Comparison of ENCODE assay signal across 9 cellular contexts in genomic region chr11:47518212-47518959, GRCh38. TPM values are rescaled to one million over a fixed set of nuclear protein-coding genes. Genes with fewer than 3 reads are reported as not detected.
A peak's percentile ranks its signal among the peaks of the same experiment; 100 is the strongest.
DNase-seq lines count a peak whose midpoint lies in the region; ATAC-seq and TF ChIP-seq lines count a peak whose summit lies in the region.
"Had no signal": no experiment of that assay in that cellular context is flagged by ENCODE, and none has a peak within 500 bp of the region (broad histone marks: within the 10 kb centered on the region; RNA-seq: fewer than 3 reads in every experiment).

No MANE protein-coding gene starts in this region.

- H3K9ac ChIP-seq in parathyroid adenoma: peak overlapping the region; percentile 19

- H3K79me2 ChIP-seq in GM23338 (replicated peaks; ENCODE audit: insufficient read depth): peaks cover 100% of the 10 kb centered on the region
- H3K79me2 ChIP-seq in OCI-LY7 (ENCODE audit: insufficient read depth, low read depth, low read length): peaks cover 100% of the 10 kb centered on the region
- peaks cover 28% of the 10 kb centered on the region for H3K79me2 ChIP-seq in parathyroid adenoma

- H3F3A ChIP-seq in GM23338 (replicated peaks; ENCODE audit: low read depth): no peaks in the 10 kb centered on the region

- H3K36me3 ChIP-seq in GM23338 (ENCODE audit: insufficient read depth) (no peaks in the 10 kb centered on the region), OCI-LY7 (ENCODE audit: insufficient read depth, low read length) (peaks cover 17% of the 10 kb centered on the region; the same call in 1 of the 2 replicates), parathyroid adenoma (ENCODE audit: control insufficient read depth, insufficient read depth, low read length) (no peaks in the 10 kb centered on the region), mucosa of descending colon (ENCODE audit: low read depth) (no peaks in the 10 kb centered on the region)
- H3K36me3 ChIP-seq: prostate gland had no signal

- TF ChIP-seq CTCF in GM23338 (conservative IDR thresholded peaks at IDR 0.05; ENCODE audit: low read depth in 2 of 2): no peak
- no peak for TF ChIP-seq CTCF in OCI-LY7 (conservative IDR thresholded peaks at IDR 0.05; ENCODE audit: low read length)
- no peak for TF ChIP-seq CTCF in coronary artery (IDR thresholded peaks at IDR 0.05)
- no peak for TF ChIP-seq CTCF in parathyroid adenoma (IDR thresholded peaks at IDR 0.05)
- no peak for TF ChIP-seq CTCF in mucosa of descending colon (IDR thresholded peaks at IDR 0.05)

- no peaks in the 10 kb centered on the region; the same call in 2 of the 3 replicates for H3K36me3 Mint-ChIP-seq in GM23338 (ENCODE audit: low read depth)

- peak overlapping the region; percentile 10; the same call in 1 of the 2 replicates for H3K27ac ChIP-seq in GM23338 (ENCODE audit: low read depth)
- peak overlapping the region; percentile 38 for H3K27ac ChIP-seq in OCI-LY7 (ENCODE audit: low read depth, low read length, poor library complexity, severe bottlenecking)
- peak overlapping the region; percentile 27 to 44 for H3K27ac ChIP-seq in coronary artery
- peak overlapping the region; percentile 60 for H3K27ac ChIP-seq in parathyroid adenoma
- H3K27ac ChIP-seq: prostate gland had no signal

- H3K4me2 ChIP-seq in GM23338: no peak overlapping the region
- H3K4me2 ChIP-seq in OCI-LY7 (ENCODE audit: low read length): peak overlapping the region; percentile 36
- H3K4me2 ChIP-seq in parathyroid adenoma (ENCODE audit: low read length): peak overlapping the region; percentile 32

- H3K27me3 ChIP-seq in GM23338 (ENCODE audit: insufficient read depth) (no peaks in the 10 kb centered on the region), parathyroid adenoma (ENCODE audit: control insufficient read depth, insufficient read depth, low read length) (no peaks in the 10 kb centered on the region)

- peaks cover 73% of the 10 kb centered on the region for H4K20me1 ChIP-seq in GM23338 (replicated peaks; ENCODE audit: insufficient read depth)
- peaks cover 24% of the 10 kb centered on the region for H4K20me1 ChIP-seq in OCI-LY7 (ENCODE audit: insufficient read depth, low read length)

- peaks cover 15% of the 10 kb centered on the region for H3K27me3 Mint-ChIP-seq in GM23338 (ENCODE audit: insufficient read depth, low read depth, poor library complexity)

- no peak overlapping the region for H3K4me3 ChIP-seq in GM23338
- no peak overlapping the region for H3K4me3 ChIP-seq in OCI-LY7 (ENCODE audit: low read depth, low read length, poor library complexity, severe bottlenecking)
- no peak overlapping the region for H3K4me3 ChIP-seq in coronary artery
- no peak overlapping the region for H3K4me3 ChIP-seq in parathyroid adenoma (ENCODE audit: low read depth, low read length)
- H3K4me3 ChIP-seq in mucosa of descending colon: no peak overlapping the region
- H3K4me3 ChIP-seq: prostate gland had no signal

- DNase-seq in GM23338 (ENCODE audit: low spot score) (no peak), OCI-LY7 (ENCODE audit: low spot score) (no peak), coronary artery (ENCODE audit: low spot score) (no peak), foreskin melanocyte (no peak), SW 1271 (lab: John Stamatoyannopoulos, UW) (no peak), GOT3 (lab: John Stamatoyannopoulos, UW) (no peak), mucosa of descending colon (no peak)

- H3K9me2 ChIP-seq in GM23338 (ENCODE audit: insufficient read depth) (no peaks in the 10 kb centered on the region), OCI-LY7 (ENCODE audit: insufficient read depth, low read length) (no peaks in the 10 kb centered on the region)

- H2AFZ ChIP-seq in GM23338 (no peak overlapping the region), OCI-LY7 (ENCODE audit: low read length) (no peak overlapping the region), parathyroid adenoma (no peak overlapping the region)

- H3K9me3 ChIP-seq in OCI-LY7 (ENCODE audit: low read length): no peaks in the 10 kb centered on the region
- no peaks in the 10 kb centered on the region for H3K9me3 ChIP-seq in parathyroid adenoma (ENCODE audit: control insufficient read depth, low read length)
- no peaks in the 10 kb centered on the region for H3K9me3 ChIP-seq in mucosa of descending colon
- H3K9me3 ChIP-seq: prostate gland had no signal

- POLR2A ChIA-PET in OCI-LY7 (lab: Charles Lee): interaction anchor here (0.5 to 1.3 kb wide), 3 partner anchors 9 to 24 kb away, joined by 3 to 5 read pairs (median 3); no protein-coding TSS in a partner anchor

- TSS peak; percentile 20 for BruUV-seq in OCI-LY7 (replicated peaks; lab: Mats Ljungman, UMichigan)

- H3K4me1 ChIP-seq in GM23338 (ENCODE audit: insufficient read depth): peaks cover 38% of the 10 kb centered on the region
- peaks cover 31% of the 10 kb centered on the region for H3K4me1 ChIP-seq in OCI-LY7 (ENCODE audit: insufficient read depth, low read length, poor library complexity, severe bottlenecking)
- H3K4me1 ChIP-seq in parathyroid adenoma: peaks cover 12% of the 10 kb centered on the region
- peaks cover 29% of the 10 kb centered on the region for H3K4me1 ChIP-seq in mucosa of descending colon (ENCODE audit: low read depth)
- H3K4me1 ChIP-seq: prostate gland had no signal

- H3K27ac Mint-ChIP-seq in GM23338: peak overlapping the region; percentile 1; the same call in 1 of the 2 replicates

- H3K4me3 Mint-ChIP-seq in GM23338: no peak overlapping the region

- ATAC-seq in GM23338 (no peak), mucosa of descending colon (no peak)

- intact Hi-C loops in OCI-LY7 (cut with micrococcal nuclease; ENCODE audit: unreplicated experiment): no loop called here
- intact Hi-C loops in mucosa of descending colon (cut with DNase I, micrococcal nuclease): no loop called here

- H3K4me1 Mint-ChIP-seq in GM23338: peaks cover 37% of the 10 kb centered on the region

- CTCF ChIA-PET in OCI-LY7 (lab: Charles Lee; ENCODE audit: unreplicated experiment): interaction anchor here (1.3 kb wide), 1 partner anchor 14 kb away, joined by 3 read pairs; no protein-coding TSS in a partner anchor

- H3K9me3 Mint-ChIP-seq in GM23338: no peaks in the 10 kb centered on the region

TF ChIP-seq in GM23338, 12 proteins besides CTCF, POLR2A, EP300 and RAD21:
- TF ChIP-seq STAT1 (IDR thresholded peaks at IDR 0.05; ENCODE audit: unreplicated experiment) (no peak), ZNF331 (CRISPR knock-in tag; IDR thresholded peaks at IDR 0.05; ENCODE audit: low read depth) (no peak), CREB1 (CRISPR knock-in tag; IDR thresholded peaks at IDR 0.05; ENCODE audit: low read depth) (no peak), JUNB (IDR thresholded peaks at IDR 0.05; ENCODE audit: unreplicated experiment) (no peak), ZNF114 (CRISPR knock-in tag; IDR thresholded peaks at IDR 0.05) (no peak), EZH2phosphoT487 (IDR thresholded peaks at IDR 0.05; ENCODE audit: unreplicated experiment) (no peak), ETS1 (IDR thresholded peaks at IDR 0.05) (no peak)

RNA-seq across cellular contexts. Expression of gene CELF1, which starts 34.5 kb away (rescaled TPM):
- total RNA-seq in GM23338 (2014; rRNA removed; shearing (Covaris generic)): 233 TPM in 2 replicates
- 124 and 134 TPM in 2 replicates for polyA plus RNA-seq in GM23338 (2016; fragmentation: Nextera tagmentation; extraction: Ambion mirVana)
- 82.1 and 87.4 TPM in 2 replicates for total RNA-seq in OCI-LY7 (2014; rRNA removed; shearing (Covaris generic))
- 143 and 149 TPM in 2 replicates for total RNA-seq in OCI-LY7 (2022)
- 100 to 1,000 TPM in 1 of 3 donors, 10 to 100 TPM in 2; 83.7 to 132 (median 94.1) TPM for total RNA-seq in mucosa of descending colon

RNA-seq across cellular contexts. Expression of gene PTPMT1, which starts 47.0 kb away (rescaled TPM):
- total RNA-seq in GM23338 (2014; rRNA removed; shearing (Covaris generic)): 87.0 and 109 TPM in 2 replicates
- 106 and 109 TPM in 2 replicates for polyA plus RNA-seq in GM23338 (2016; fragmentation: Nextera tagmentation; extraction: Ambion mirVana)
- 52.6 and 62.8 TPM in 2 replicates for total RNA-seq in OCI-LY7 (2014; rRNA removed; shearing (Covaris generic))
- total RNA-seq in OCI-LY7 (2022) (27.6 TPM in 2 replicates), mucosa of descending colon (10 to 100 TPM; 20.8 to 36.1 (median 27.1) TPM)

Comparison
In these comparisons a context has a peak if more than half of its experiments do, and no peak if none do; other contexts are left out.
1. H3K27ac ChIP-seq: peak in every context shown above with its lines; median percentile 60 in parathyroid adenoma; 38 in OCI-LY7; 36 in coronary artery; 10 in GM23338.